ENCODE assay signal across 10 cellular contexts in genomic region chr10:77247076-77247561, GRCh38.
A peak's percentile ranks its signal among the peaks of the same experiment; 100 is the strongest.
DNase-seq lines count a peak whose midpoint lies in the region; ATAC-seq and TF ChIP-seq lines count a peak whose summit lies in the region.
"Had no signal": no experiment of that assay in that cellular context is flagged by ENCODE, and none has a peak within 500 bp of the region (broad histone marks: within the 10 kb centered on the region; RNA-seq: fewer than 3 reads in every experiment).

No MANE protein-coding gene starts in this region.

- peaks cover 4% of the 10 kb centered on the region for H3K27me3 Mint-ChIP-seq in brain

- no peak for TF ChIP-seq POLR2A in transverse colon (IDR thresholded peaks at IDR 0.05)

- H3K27ac ChIP-seq in left lung (no peak overlapping the region), transverse colon (peak overlapping the region; percentile 65 to 83 (median 76))

- no peak overlapping the region for H3K4me3 ChIP-seq in left lung
- H3K4me3 ChIP-seq in transverse colon = no peak overlapping the region

- H3K9me3 Mint-ChIP-seq in brain = peaks cover 0 to 4% (median 0%) of the 10 kb centered on the region in 5 experiments

- H3K9me3 ChIP-seq in left lung (no peaks in the 10 kb centered on the region), transverse colon (no peaks in the 10 kb centered on the region)

- TF ChIP-seq EP300 in transverse colon (IDR thresholded peaks at IDR 0.05; ENCODE audit: low read depth) = no peak

- TF ChIP-seq CTCF in brain (conservative IDR thresholded peaks at IDR 0.05) (no peak), left lung (IDR thresholded peaks at IDR 0.05) (no peak), transverse colon (IDR thresholded peaks at IDR 0.05) (no peak)

- H3K36me3 ChIP-seq in left lung (no peaks in the 10 kb centered on the region), transverse colon (no peaks in the 10 kb centered on the region)

- intact Hi-C loops in left lung (cut with DNase I) = no loop called here
- intact Hi-C loops in transverse colon (cut with DNase I; ENCODE audit: low total_unique reads) = no loop called here

- H3K4me1 ChIP-seq in left lung = peaks cover 5 to 37% of the 10 kb centered on the region in 2 donors
- peaks cover 5 to 29% (median 13%) of the 10 kb centered on the region in 4 donors for H3K4me1 ChIP-seq in transverse colon

- H3K4me3 Mint-ChIP-seq in brain = peak overlapping the region in 4 of 5 experiments; percentile 20 to 60 (median 36)

- ATAC-seq in left lung (peak; percentile 71), HG03108 (IDR thresholded peaks at IDR 0.05; ENCODE audit: unreplicated experiment) (no peak)

- peaks cover 80% of the 10 kb centered on the region for H3K4me1 Mint-ChIP-seq in brain

- H3K27ac Mint-ChIP-seq in brain = peak overlapping the region; percentile 16 to 96 (median 23)

- DNase-seq in NCI-H510A treated with DMSO at 0.1 percent for 48 hours (lab: John Stamatoyannopoulos, UW) (peak; percentile 13), NCI-H510A (lab: John Stamatoyannopoulos, UW) (no peak), left lung (no peak), transverse colon (no peak), OCI-M2 (lab: John Stamatoyannopoulos, UW; ENCODE audit: unreplicated experiment) (no peak), NCI-H128 (lab: John Stamatoyannopoulos, UW; ENCODE audit: unreplicated experiment) (no peak)
- DNase-seq: midbrain, T-helper 1 cell had no signal

- H3K36me3 Mint-ChIP-seq in brain = no peaks in the 10 kb centered on the region

- H3K27me3 ChIP-seq in left lung (no peaks in the 10 kb centered on the region), transverse colon (no peaks in the 10 kb centered on the region)

- in situ Hi-C loops in transverse colon (cut with MboI; ENCODE audit: low pct_ligation_motif_present in 1 of 4, low pct_unique_long_range_greater_than_20kb in 1 of 4, low sequenced_read_pairs in 3 of 4) = no loop called here

- WGBS in transverse colon (ENCODE audit: low coverage in 1 of 2), 2 donors = 37 to 45% methylated on average over 7 of the region's 7 CpGs

Comparison
In these comparisons a context has a peak if more than half of its experiments do, and no peak if none do; other contexts are left out.
1. H3K27ac ChIP-seq: peak in transverse colon (4 of 4); none in left lung (0 of 2).